Comparison of ENCODE assay signal across 8 cellular contexts in genomic region chr1:204398197-204399125, GRCh38. TPM values are rescaled to one million over a fixed set of nuclear protein-coding genes. Genes with fewer than 3 reads are reported as not detected.
DNase-seq lines count a peak whose midpoint lies in the region; ATAC-seq and TF ChIP-seq lines count a peak whose summit lies in the region.

No MANE protein-coding gene starts in this region.

- H3K27ac ChIP-seq in thoracic aorta, result no peak overlapping the region

- peaks cover 31% of the 10 kb centered on the region for H3K36me3 ChIP-seq in thoracic aorta

- TF ChIP-seq CTCF in thoracic aorta (IDR thresholded peaks at IDR 0.05), result peak; percentile 72

- no peaks in the 10 kb centered on the region for H3K27me3 ChIP-seq in thoracic aorta (replicated peaks; ENCODE audit: insufficient read depth)

- DNase-seq in AML-193 (lab: John Stamatoyannopoulos, UW), result peak; percentile 78 to 83
- DNase-seq in NCI-H460 (ENCODE audit: extremely low read depth, low read depth), result peak; percentile 88
- DNase-seq in effector CD8-positive, alpha-beta T cell (lab: John Stamatoyannopoulos, UW), result peak; percentile 37
- peak; percentile 79 for DNase-seq in medulla oblongata (ENCODE audit: extremely low spot score)
- DNase-seq in thoracic aorta (ENCODE audit: low spot score), result no peak

- H3K9me3 ChIP-seq in thoracic aorta, result no peaks in the 10 kb centered on the region

- H3K4me1 ChIP-seq in thoracic aorta (ENCODE audit: control insufficient read depth in 1 of 2, low read depth in 2 of 2), result no peaks in the 10 kb centered on the region

- no peak overlapping the region for H3K4me3 ChIP-seq in thoracic aorta

- ATAC-seq in GM18858 (IDR thresholded peaks at IDR 0.05; ENCODE audit: unreplicated experiment) (peak; percentile 44), HG03521 (IDR thresholded peaks at IDR 0.05; ENCODE audit: unreplicated experiment) (peak; percentile 75), thoracic aorta (ENCODE audit: insufficient number of reproducible peaks, low FRiP score, low read depth) (no peak)
- ATAC-seq in activated CD4-positive, CD25-positive, alpha-beta regulatory T cell treated with anti-CD3 and anti-CD28 coated beads, Interleukin-2, amount 50 U/mL, for 24 hours, result peak; percentile 79 to 90

RNA-seq across cellular contexts. Expression of gene PPP1R15B, which starts 13.2 kb away (rescaled TPM):
- 96.7 and 106 TPM in 2 replicates for total RNA-seq in NCI-H460 (2014; rRNA removed; shearing (Covaris generic))
- 50.7 and 68.3 TPM in 2 replicates for polyA plus RNA-seq in NCI-H460 (2014; cell fraction: nucleus; rRNA removed)
- total RNA-seq in thoracic aorta, result 10 to 100 TPM; 40.1 to 64.5 TPM

RNA-seq across cellular contexts. Expression of gene PLEKHA6, which starts 38.7 kb away (rescaled TPM):
- 0.07 and 0.14 TPM in 2 replicates for total RNA-seq in NCI-H460 (2014; rRNA removed; shearing (Covaris generic))
- polyA plus RNA-seq in NCI-H460 (2014; cell fraction: nucleus; rRNA removed), result 0.08 and 0.13 TPM in 2 replicates
- 1 to 10 TPM; 5.1 to 6.9 TPM for total RNA-seq in thoracic aorta
